15 cellular contexts compared by ENCODE assay signal in genomic region chr3:194598771-194599557, GRCh38. TPM values are rescaled to one million over a fixed set of nuclear protein-coding genes. Genes with fewer than 3 reads are reported as not detected.
DNase-seq lines count a peak whose midpoint lies in the region; ATAC-seq and TF ChIP-seq lines count a peak whose summit lies in the region.
"Had no signal": no experiment of that assay in that cellular context is flagged by ENCODE, and none has a peak within 500 bp of the region (broad histone marks: within the 10 kb centered on the region; RNA-seq: fewer than 3 reads in every experiment).

No MANE protein-coding gene starts in this region.

- H3K27ac ChIP-seq in fibroblast of lung (ENCODE audit: insufficient read depth, low read length): no peak overlapping the region
- no peak overlapping the region for H3K27ac ChIP-seq in ovary
- H3K27ac ChIP-seq: esophagus squamous epithelium, suprapubic skin had no signal

- no peaks in the 10 kb centered on the region for H3K27me3 Mint-ChIP-seq in HFFc6 (ENCODE audit: insufficient read depth)

- TF ChIP-seq CTCF in fibroblast of lung (conservative IDR thresholded peaks at IDR 0.05 in 1 of 2, IDR thresholded peaks at IDR 0.05 in 1 of 2; ENCODE audit: low read depth in 1 of 2, low read length in 2 of 2): no peak
- no peak for TF ChIP-seq CTCF in HFFc6 (IDR thresholded peaks at IDR 0.05)
- TF ChIP-seq CTCF in ovary (IDR thresholded peaks at IDR 0.05): no peak

- H4K20me1 ChIP-seq in fibroblast of lung (ENCODE audit: control insufficient read depth, extremely low read depth, insufficient read depth, low read length): no peaks in the 10 kb centered on the region

- intact Hi-C loops in sciatic nerve (cut with DNase I) (no loop called here), ovary (cut with DNase I) (loop anchor here in 3 of 4 donors (5.0 to 10.0 kb wide), 4 partner anchors 124 to 264 kb away; no protein-coding TSS in a partner anchor)

- peaks cover 7% of the 10 kb centered on the region for H3K4me1 ChIP-seq in fibroblast of lung (ENCODE audit: control insufficient read depth, extremely low read depth, insufficient read depth, low read length)
- no peaks in the 10 kb centered on the region for H3K4me1 ChIP-seq in ovary (ENCODE audit: insufficient read depth)

- no peaks in the 10 kb centered on the region for H3K9me3 Mint-ChIP-seq in HFFc6

- H2AFZ ChIP-seq in fibroblast of lung (ENCODE audit: low read length): no peak overlapping the region

- no peak overlapping the region for H3K4me3 Mint-ChIP-seq in HFFc6

- peaks cover 8% of the 10 kb centered on the region for H3K4me1 Mint-ChIP-seq in HFFc6 (ENCODE audit: low read depth)

- TF ChIP-seq EP300 in ovary (IDR thresholded peaks at IDR 0.05): no peak

- peaks cover 5% of the 10 kb centered on the region for H3K36me3 ChIP-seq in fibroblast of lung (ENCODE audit: control insufficient read depth, insufficient read depth, low read length)
- no peaks in the 10 kb centered on the region for H3K36me3 ChIP-seq in ovary

- H3K27me3 ChIP-seq in fibroblast of lung (ENCODE audit: control insufficient read depth, insufficient read depth, low read length) (no peaks in the 10 kb centered on the region), ovary (no peaks in the 10 kb centered on the region)
- H3K27me3 ChIP-seq: esophagus squamous epithelium, suprapubic skin had no signal

- H3K9ac ChIP-seq in fibroblast of lung (ENCODE audit: insufficient read depth, low read length): no peak overlapping the region

- TF ChIP-seq POLR2A in ovary (IDR thresholded peaks at IDR 0.05): no peak

- peaks cover 5% of the 10 kb centered on the region; the same call in 1 of the 2 replicates for H3K36me3 Mint-ChIP-seq in HFFc6 (ENCODE audit: low read depth)

- H3K4me3 ChIP-seq in fibroblast of lung (replicated peaks in 1 of 4; ENCODE audit: control extremely low read depth in 1 of 4, insufficient read depth in 1 of 4, low read depth in 3 of 4, low read length in 4 of 4): no peak overlapping the region
- H3K4me3 ChIP-seq in ovary: no peak overlapping the region
- H3K4me3 ChIP-seq: esophagus squamous epithelium, suprapubic skin had no signal

- ATAC-seq in sciatic nerve (peak; percentile 62), GM19397 (IDR thresholded peaks at IDR 0.05; ENCODE audit: unreplicated experiment) (no peak)
- ATAC-seq: Panc1 had no signal

- H3K9me3 ChIP-seq in fibroblast of lung (ENCODE audit: control insufficient read depth, insufficient read depth, low read depth, low read length) (no peaks in the 10 kb centered on the region), ovary (no peaks in the 10 kb centered on the region)
- H3K9me3 ChIP-seq: esophagus squamous epithelium, suprapubic skin had no signal

- no peak overlapping the region for H3K4me2 ChIP-seq in fibroblast of lung (ENCODE audit: extremely low read depth, insufficient read depth, low read length)

- H3K79me2 ChIP-seq in fibroblast of lung (ENCODE audit: control insufficient read depth, insufficient read depth, low read length): no peaks in the 10 kb centered on the region

- H3K27ac Mint-ChIP-seq in HFFc6: no peak overlapping the region

- DNase-seq in EH (ENCODE audit: low read depth) (peak; percentile 78), NCI-H226 (peak; percentile 97), fibroblast of lung (ENCODE audit: low read depth in 2 of 2) (peak; percentile 79 to 100), sciatic nerve (ENCODE audit: low spot score) (no peak), HFFc6 (no peak), ovary (no peak), D341Med (ENCODE audit: low spot score) (no peak)
- DNase-seq: activated CD8-positive, alpha-beta memory T cell treated with anti-CD3 and anti-CD28 coated beads for 24 hours; activated naive CD4-positive, alpha-beta T cell; esophagus squamous epithelium; NCI-H1105 treated with DMSO at 0.1 percent for 48 hours; NCI-H510A had no signal

- 84 to 86% (median 84%) methylated on average over 25 of the region's 25 CpGs for WGBS in ovary, 3 donors

RNA-seq across cellular contexts. Expression of gene TMEM44, which starts 34.3 kb away (rescaled TPM):
- total RNA-seq in fibroblast of lung (9.2 and 14.9 TPM in 2 replicates), sciatic nerve (29.9 TPM), ovary (1 to 10 TPM; 3.4 to 9.6 (median 5.6) TPM)
- polyA plus RNA-seq in fibroblast of lung (10.8 and 11.0 TPM in 2 replicates), ovary (10 to 100 TPM in 1 of 2 donors, 1 to 10 TPM in 1; 8.6 to 12.3 TPM)
- polyA plus RNA-seq in fibroblast of lung (2012): 12.3 and 13.5 TPM in 2 replicates
- polyA minus RNA-seq in fibroblast of lung (ENCODE audit: low replicate concordance): 12.5 and 14.9 TPM in 2 replicates
- total RNA-seq in HFFc6 (2021; fragmentation: NEBNext Ultra II Directional; extraction: Animal tissue kit (Norgen Biotek cat#: 25700)): 10 to 100 TPM; 11.8 to 14.0 (median 13.2) TPM

Comparison
In these comparisons a context has a peak if more than half of its experiments do, and no peak if none do; other contexts are left out.
1. DNase-seq: peak in EH (single experiment), NCI-H226 (single experiment) and fibroblast of lung (2 of 2); none in sciatic nerve (single experiment), HFFc6 (single experiment), ovary (0 of 5) and D341Med (single experiment).